In the genomic region with DNA sequence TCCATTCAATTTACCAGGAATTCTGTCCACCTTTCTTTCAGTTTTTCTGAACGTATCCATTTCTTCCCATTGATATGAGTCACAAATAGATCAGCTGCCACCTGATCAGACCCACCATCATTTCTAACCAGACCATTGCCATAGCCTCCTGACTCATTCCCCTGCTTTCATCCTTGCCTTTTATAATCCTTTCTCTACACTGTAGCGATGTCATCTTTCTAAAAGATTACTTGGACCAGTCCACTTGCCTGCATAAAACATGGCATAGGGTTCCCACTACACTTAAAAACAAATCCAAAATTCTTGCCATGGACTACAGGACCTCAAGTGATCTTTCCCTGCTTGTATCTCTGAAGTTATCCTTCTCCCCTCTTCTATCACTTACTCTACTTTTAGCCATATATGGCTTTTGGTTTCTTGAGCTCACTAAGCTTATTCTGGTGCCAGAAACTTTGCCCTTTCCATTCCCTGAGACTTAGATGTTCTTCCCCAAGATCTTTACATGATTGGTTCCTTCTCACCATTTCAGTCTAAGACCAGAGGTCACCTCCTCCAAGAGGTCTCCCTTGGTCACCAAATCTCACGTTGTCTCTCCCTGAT, we compare ENCODE assay signal across 21 cellular contexts.
DNase-seq lines count a peak whose midpoint lies in the region; ATAC-seq and TF ChIP-seq lines count a peak whose summit lies in the region.
"Had no signal": no experiment of that assay in that cellular context is flagged by ENCODE, and none has a peak within 500 bp of the region (broad histone marks: within the 10 kb centered on the region; RNA-seq: fewer than 3 reads in every experiment).

No MANE protein-coding gene starts in this region.

- DNase-seq in HCEC 1CT = peak; percentile 93
- peak; percentile 42 for DNase-seq in RPMI7951 (ENCODE audit: low read depth)
- peak; percentile 86 for DNase-seq in skeletal muscle cell (ENCODE audit: low read depth)
- no peak for DNase-seq in NCI-H774 (lab: John Stamatoyannopoulos, UW)
- no peak for DNase-seq in activated CD4-positive, alpha-beta T cell treated with anti-CD3 and anti-CD28 coated beads, Interleukin-2, amount 50 U/mL, for 1 hour
- no peak for DNase-seq in chondrocyte (ENCODE audit: low spot score)
- DNase-seq: activated CD4-positive, alpha-beta T cell treated with anti-CD3 and anti-CD28 coated beads, Interleukin-2, amount 50 U/mL, for 4 hours; effector CD8-positive, alpha-beta T cell; GOT3; Karpas-422; left lung; NCI-H187 treated with DMSO at 0.1 percent for 48 hours; NCI-H69; stimulated activated naive B cell treated with anti-CD40 and anti-IgM and Interleukin-4, amounts not matched to agents 10 μg/mL and 1 μg/mL and 100 μg/mL, for 72 hours had no signal

- no peak overlapping the region for H3K4me3 Mint-ChIP-seq in chondrocyte (ENCODE audit: unreplicated experiment)
- H3K4me3 Mint-ChIP-seq: CD4-positive, CD25-positive, alpha-beta regulatory T cell; natural killer cell treated with Interleukin-12 subunit alpha and Interleukin-12 subunit beta and Interleukin-15 and Interleukin-18, amount 100 ng/mL, for 72 hours; stimulated activated naive B cell treated with anti-CD40 and anti-IgM and Interleukin-4, amounts not matched to agents 10 μg/mL and 1 μg/mL and 100 μg/mL, for 72 hours had no signal

- peaks cover 4% of the 10 kb centered on the region for H3K27me3 Mint-ChIP-seq in chondrocyte (ENCODE audit: low read depth)
- H3K27me3 Mint-ChIP-seq: CD4-positive, CD25-positive, alpha-beta regulatory T cell; natural killer cell treated with Interleukin-12 subunit alpha and Interleukin-12 subunit beta and Interleukin-15 and Interleukin-18, amount 100 ng/mL, for 72 hours; stimulated activated naive B cell treated with anti-CD40 and anti-IgM and Interleukin-4, amounts not matched to agents 10 μg/mL and 1 μg/mL and 100 μg/mL, for 72 hours had no signal

- H3K4me1 Mint-ChIP-seq in chondrocyte (ENCODE audit: low read depth) = peaks cover 33% of the 10 kb centered on the region
- H3K4me1 Mint-ChIP-seq: stimulated activated naive B cell treated with anti-CD40 and anti-IgM and Interleukin-4, amounts not matched to agents 10 μg/mL and 1 μg/mL and 100 μg/mL, for 72 hours had no signal

- peak; percentile 16 for ATAC-seq in esophagus mucosa
- ATAC-seq in GM19351 (IDR thresholded peaks at IDR 0.05; ENCODE audit: unreplicated experiment) = no peak
- ATAC-seq: left lung; natural killer cell treated with Interleukin-12 subunit alpha and Interleukin-12 subunit beta and Interleukin-15 and Interleukin-18, amount 100 ng/mL, for 72 hours; Right ventricle myocardium inferior; stimulated activated naive B cell treated with anti-CD40 and anti-IgM and Interleukin-4, amounts not matched to agents 10 μg/mL and 1 μg/mL and 100 μg/mL, for 72 hours had no signal

- TF ChIP-seq CTCF in chondrocyte (IDR thresholded peaks at IDR 0.05) = no peak

- no peaks in the 10 kb centered on the region for H3K9me3 Mint-ChIP-seq in chondrocyte (ENCODE audit: low read depth)
- H3K9me3 Mint-ChIP-seq: CD4-positive, CD25-positive, alpha-beta regulatory T cell; natural killer cell treated with Interleukin-12 subunit alpha and Interleukin-12 subunit beta and Interleukin-15 and Interleukin-18, amount 100 ng/mL, for 72 hours; stimulated activated naive B cell treated with anti-CD40 and anti-IgM and Interleukin-4, amounts not matched to agents 10 μg/mL and 1 μg/mL and 100 μg/mL, for 72 hours had no signal

- no peaks in the 10 kb centered on the region for H3K36me3 Mint-ChIP-seq in chondrocyte (ENCODE audit: low read depth)
- H3K36me3 Mint-ChIP-seq: CD4-positive, CD25-positive, alpha-beta regulatory T cell; natural killer cell treated with Interleukin-12 subunit alpha and Interleukin-12 subunit beta and Interleukin-15 and Interleukin-18, amount 100 ng/mL, for 72 hours; stimulated activated naive B cell treated with anti-CD40 and anti-IgM and Interleukin-4, amounts not matched to agents 10 μg/mL and 1 μg/mL and 100 μg/mL, for 72 hours had no signal

- H3K27ac Mint-ChIP-seq in chondrocyte (ENCODE audit: unreplicated experiment) = no peak overlapping the region
- H3K27ac Mint-ChIP-seq: CD4-positive, CD25-positive, alpha-beta regulatory T cell; natural killer cell treated with Interleukin-12 subunit alpha and Interleukin-12 subunit beta and Interleukin-15 and Interleukin-18, amount 100 ng/mL, for 72 hours; stimulated activated naive B cell treated with anti-CD40 and anti-IgM and Interleukin-4, amounts not matched to agents 10 μg/mL and 1 μg/mL and 100 μg/mL, for 72 hours had no signal

- H3K4me3 ChIP-seq in skeletal muscle cell (ENCODE audit: low read depth, low read length) = no peak overlapping the region
- H3K4me3 ChIP-seq: ascending aorta, left lung, right atrium auricular region had no signal

Comparison
In these comparisons a context has a peak if more than half of its experiments do, and no peak if none do; other contexts are left out.
1. DNase-seq: peak in HCEC 1CT (single experiment), RPMI7951 (single experiment) and skeletal muscle cell (single experiment); none in NCI-H774 (single experiment), activated CD4-positive, alpha-beta T cell treated with anti-CD3 and anti-CD28 coated beads, Interleukin-2, amount 50 U/mL, for 1 hour (single experiment) and chondrocyte (single experiment).